8 cellular contexts compared by ENCODE assay signal in genomic region chr7:2353650-2354172, GRCh38. TPM values are rescaled to one million over a fixed set of nuclear protein-coding genes. Genes with fewer than 3 reads are reported as not detected.
DNase-seq lines count a peak whose midpoint lies in the region; ATAC-seq and TF ChIP-seq lines count a peak whose summit lies in the region.

No MANE protein-coding gene starts in this region.

- peaks cover 10% of the 10 kb centered on the region for H3K36me3 Mint-ChIP-seq in nephron progenitor cell (ENCODE audit: low read depth)

- peak overlapping the region; percentile 95 for H3K4me3 Mint-ChIP-seq in nephron progenitor cell

- TF ChIP-seq EP300 in stomach (IDR thresholded peaks at IDR 0.05) = no peak

- DNase-seq in COLO668 (lab: John Stamatoyannopoulos, UW; ENCODE audit: unreplicated experiment) = peak; percentile 96
- peak; percentile 84 for DNase-seq in activated T-helper 1 cell treated with Interleukin-2 at 50 U/mL for 16 hours (ENCODE audit: low read depth)
- DNase-seq in fibroblast of mammary gland (ENCODE audit: low read depth) = peak; percentile 86
- DNase-seq in nephron progenitor cell = peak; percentile 88
- peak; percentile 90 for DNase-seq in stomach

- H2AFZ ChIP-seq in OCI-LY1 (ENCODE audit: low read length) = peak overlapping the region; percentile 65; the same call in 1 of the 2 replicates

- peaks cover 32% of the 10 kb centered on the region for H3K4me1 Mint-ChIP-seq in nephron progenitor cell

- peaks cover 34% of the 10 kb centered on the region for H3K36me3 ChIP-seq in OCI-LY1 (ENCODE audit: insufficient read depth, low read length)
- H3K36me3 ChIP-seq in stomach = peaks cover 0 to 18% (median 11%) of the 10 kb centered on the region in 4 donors

- H3K4me2 ChIP-seq in OCI-LY1 (ENCODE audit: low read length) = peak overlapping the region; percentile 90

- H3K27ac ChIP-seq in OCI-LY1 (ENCODE audit: low read depth, low read length, poor library complexity, severe bottlenecking) (peak overlapping the region; percentile 88), stomach (peak overlapping the region; percentile 94 to 100 (median 97))

- H3K9me3 ChIP-seq in OCI-LY1 (ENCODE audit: low read length) (no peaks in the 10 kb centered on the region), stomach (no peaks in the 10 kb centered on the region)

- H3K27me3 ChIP-seq in OCI-LY1 (ENCODE audit: insufficient read depth, low read length) (no peaks in the 10 kb centered on the region), stomach (no peaks in the 10 kb centered on the region)

- peaks cover 3% of the 10 kb centered on the region for H3K27me3 Mint-ChIP-seq in nephron progenitor cell (ENCODE audit: low read depth, poor library complexity)

- peaks cover 38% of the 10 kb centered on the region for H3K79me2 ChIP-seq in OCI-LY1 (ENCODE audit: insufficient read depth, low read length)

- peak overlapping the region; percentile 100 for H3K27ac Mint-ChIP-seq in nephron progenitor cell

- no peak for TF ChIP-seq POLR2A in stomach (IDR thresholded peaks at IDR 0.05)

- peaks cover 3% of the 10 kb centered on the region for H3K9me3 Mint-ChIP-seq in nephron progenitor cell

- peak overlapping the region; percentile 92 for H3K9ac ChIP-seq in OCI-LY1 (ENCODE audit: low read length)

- peaks cover 37% of the 10 kb centered on the region for H3K4me1 ChIP-seq in OCI-LY1 (ENCODE audit: insufficient read depth, low read length, severe bottlenecking)
- H3K4me1 ChIP-seq in stomach = peaks cover 27 to 48% (median 42%) of the 10 kb centered on the region in 4 donors

- 1 to 6% (median 5%) methylated on average over 19 to 33 of the region's 33 CpGs for WGBS in stomach, 5 donors

- peak overlapping the region; percentile 99 for H3K4me3 ChIP-seq in OCI-LY1 (ENCODE audit: low read depth, low read length, poor library complexity, severe bottlenecking)
- H3K4me3 ChIP-seq in fibroblast of mammary gland (ENCODE audit: control insufficient read depth, low read depth, low read length) = peak overlapping the region; percentile 94
- H3K4me3 ChIP-seq in stomach = peak overlapping the region; percentile 88 to 100 (median 100)

- ATAC-seq in GM19351 (IDR thresholded peaks at IDR 0.05; ENCODE audit: unreplicated experiment) (peak; percentile 56), HG03469 (IDR thresholded peaks at IDR 0.05; ENCODE audit: unreplicated experiment) (peak; percentile 19)

- TF ChIP-seq CTCF in OCI-LY1 (IDR thresholded peaks at IDR 0.05; ENCODE audit: low read length) = no peak
- no peak for TF ChIP-seq CTCF in fibroblast of mammary gland (conservative IDR thresholded peaks at IDR 0.05; ENCODE audit: control insufficient read depth, insufficient read depth, low read depth, low read length)
- no peak for TF ChIP-seq CTCF in nephron progenitor cell (IDR thresholded peaks at IDR 0.05)
- no peak for TF ChIP-seq CTCF in stomach (IDR thresholded peaks at IDR 0.05)

- H3K9me2 ChIP-seq in OCI-LY1 (ENCODE audit: low read depth, low read length) = no peaks in the 10 kb centered on the region

- intact Hi-C loops in stomach (cut with DNase I; ENCODE audit: low total_unique reads) = no loop called here

- H4K20me1 ChIP-seq in OCI-LY1 (ENCODE audit: insufficient read depth, low read length) = 0 out of 2 replicates have a peak, but pooled peaks cover 2% of the 10 kb centered on the region

- H3F3A ChIP-seq in OCI-LY1 (ENCODE audit: insufficient read depth, low read length) = no peaks in the 10 kb centered on the region

RNA-seq across cellular contexts. Expression of gene EIF3B, which starts 0.9 kb away (rescaled TPM):
- total RNA-seq in stomach = 100 to 1,000 TPM; 115 to 373 (median 150) TPM
- 10 to 100 TPM; 64.8 to 90.1 (median 88.3) TPM for polyA plus RNA-seq in stomach

RNA-seq across cellular contexts. Expression of gene SNX8, which starts 39.5 kb away (rescaled TPM):
- 10 to 100 TPM in 3 of 5 donors, 1 to 10 TPM in 2; 7.7 to 72.9 (median 11.6) TPM for total RNA-seq in stomach
- polyA plus RNA-seq in stomach = 10 to 100 TPM; 11.7 to 13.4 (median 12.4) TPM

RNA-seq across cellular contexts. Expression of gene CHST12, which starts 49.7 kb away (rescaled TPM):
- total RNA-seq in stomach = 10 to 100 TPM in 2 of 5 donors, 1 to 10 TPM in 3; 1.7 to 23.0 (median 8.5) TPM
- polyA plus RNA-seq in stomach = 1 to 10 TPM; 1.8 to 6.6 (median 6.0) TPM

Comparison
In these comparisons a context has a peak if more than half of its experiments do, and no peak if none do; other contexts are left out.
1. Peak in every context shown above with its lines: DNase-seq, ATAC-seq, H3K4me3 ChIP-seq and H3K27ac ChIP-seq.